In genomic region chr9:129442791-129443511, GRCh38 we compare ENCODE assay signal across 1 cellular context.
TF ChIP-seq lines count a peak whose summit lies in the region.

No MANE protein-coding gene starts in this region.

TF ChIP-seq in HepG2, 621 proteins besides CTCF, POLR2A, EP300 and RAD21 (continued from another document and continues in another):
- TF ChIP-seq ZNF691 (CRISPR knock-in tag; IDR thresholded peaks at IDR 0.05; ENCODE audit: borderline replicate concordance, low read depth) (peak; percentile 41; the same call in 1 of the 2 replicates), ZNF142 (CRISPR knock-in tag; IDR thresholded peaks at IDR 0.05) (no peak), ZNF274 (CRISPR knock-in tag; IDR thresholded peaks at IDR 0.05) (peak; percentile 71; the same call in 1 of the 2 replicates), ZNF382 (CRISPR knock-in tag; IDR thresholded peaks at IDR 0.05; ENCODE audit: borderline replicate concordance) (no peak), PHB2 (IDR thresholded peaks at IDR 0.05; ENCODE audit: partially characterized antibody) (no peak), RBFOX2 (IDR thresholded peaks at IDR 0.05; ENCODE audit: low read depth, low read length) (no peak), ZBTB38 (CRISPR knock-in tag; IDR thresholded peaks at IDR 0.05) (0 out of 2 replicates have a peak, but pooled peaks have one; percentile 51), ZNF512 (CRISPR knock-in tag; IDR thresholded peaks at IDR 0.05) (0 out of 2 replicates have a peak, but pooled peaks have one; percentile 70), LCORL (IDR thresholded peaks at IDR 0.05) (no peak), LCORL (CRISPR knock-in tag; IDR thresholded peaks at IDR 0.05) (peak; percentile 76; the same call in 1 of the 2 replicates), ZBTB21 (CRISPR knock-in tag; IDR thresholded peaks at IDR 0.05) (no peak), PHF21A (CRISPR knock-in tag; IDR thresholded peaks at IDR 0.05) (peak; percentile 75; the same call in 1 of the 2 replicates), SKIL (CRISPR knock-in tag; IDR thresholded peaks at IDR 0.05; ENCODE audit: borderline replicate concordance) (no peak), NCOA2 (CRISPR knock-in tag; IDR thresholded peaks at IDR 0.05) (no peak; the same call in 1 of the 2 replicates), ZBTB42 (CRISPR knock-in tag; IDR thresholded peaks at IDR 0.05) (no peak), ZSCAN5A (CRISPR knock-in tag; IDR thresholded peaks at IDR 0.05; ENCODE audit: borderline replicate concordance) (no peak; the same call in 1 of the 2 replicates), TP53 (CRISPR knock-in tag; conservative IDR thresholded peaks at IDR 0.05) (no peak), ZNF710 (CRISPR knock-in tag; IDR thresholded peaks at IDR 0.05; ENCODE audit: borderline replicate concordance) (0 out of 2 replicates have a peak, but pooled peaks have one; percentile 67), ARID5B (CRISPR knock-in tag; IDR thresholded peaks at IDR 0.05) (peak; percentile 69; the same call in 1 of the 2 replicates), ZC3H13 (CRISPR knock-in tag; IDR thresholded peaks at IDR 0.05) (no peak), BCL6 (CRISPR knock-in tag; IDR thresholded peaks at IDR 0.05) (peak; percentile 52), SOX13 (IDR thresholded peaks at IDR 0.05) (no peak), SOX13 (CRISPR knock-in tag; conservative IDR thresholded peaks at IDR 0.05 in 1 of 2, IDR thresholded peaks at IDR 0.05 in 1 of 2) (peak in 1 of 2 experiments; percentile 57; a peak in 1 of 4 replicates), ZNF790 (CRISPR knock-in tag; IDR thresholded peaks at IDR 0.05; ENCODE audit: borderline replicate concordance) (no peak), NCOR1 (IDR thresholded peaks at IDR 0.05; ENCODE audit: borderline replicate concordance, low read length) (peak; percentile 86), SYNCRIP (IDR thresholded peaks at IDR 0.05; ENCODE audit: insufficient read depth, low read depth, low read length) (no peak), NFRKB (IDR thresholded peaks at IDR 0.05) (no peak), HNF1B (CRISPR knock-in tag; IDR thresholded peaks at IDR 0.05) (peak; percentile 67; the same call in 1 of the 2 replicates), MLLT10 (CRISPR knock-in tag; IDR thresholded peaks at IDR 0.05) (no peak), KDM5B (CRISPR knock-in tag; IDR thresholded peaks at IDR 0.05; ENCODE audit: borderline replicate concordance) (peak; percentile 72; the same call in 1 of the 2 replicates), MEIS2 (CRISPR knock-in tag; IDR thresholded peaks at IDR 0.05) (no peak), CSRNP2 (CRISPR knock-in tag; conservative IDR thresholded peaks at IDR 0.05; ENCODE audit: low read depth) (no peak), ZNF496 (CRISPR knock-in tag; IDR thresholded peaks at IDR 0.05; ENCODE audit: insufficient replicate concordance) (no peak), ZNF556 (CRISPR knock-in tag; IDR thresholded peaks at IDR 0.05; ENCODE audit: borderline replicate concordance) (peak; percentile 59; the same call in 1 of the 2 replicates), CERS6 (CRISPR knock-in tag; IDR thresholded peaks at IDR 0.05) (no peak)
